Comparison of ENCODE assay signal across 7 cellular contexts in genomic region chr5:161988069-161988468, GRCh38.
"Had no signal": no experiment of that assay in that cellular context is flagged by ENCODE, and none has a peak within 500 bp of the region (broad histone marks: within the 10 kb centered on the region; RNA-seq: fewer than 3 reads in every experiment).

No MANE protein-coding gene starts in this region.

- H3K27ac ChIP-seq: HL-60, KMS-11 had no signal

- DNase-seq: IMR-90, KBM-7, KG1 had no signal

- H3K4me3 ChIP-seq: K562 had no signal

- ATAC-seq: HepG2, K562 had no signal
